ENCODE assay signal across 1 cellular context in genomic region chr1:244653439-244654283, GRCh38.
TF ChIP-seq lines count a peak whose summit lies in the region.

No MANE protein-coding gene starts in this region.

TF ChIP-seq in HEK293, 187 proteins besides CTCF, POLR2A, EP300 and RAD21 (continued from another document and continues in another):
- TF ChIP-seq ZBTB10 (tag by site-specific recombination; IDR thresholded peaks at IDR 0.05) (no peak; the same call in 1 of the 2 replicates), IKZF3 (tag by site-specific recombination; IDR thresholded peaks at IDR 0.05) (peak; percentile 80), FEZF1 (tag by site-specific recombination; IDR thresholded peaks at IDR 0.05) (no peak), ZNF394 (tag by site-specific recombination; IDR thresholded peaks at IDR 0.05; ENCODE audit: borderline replicate concordance) (peak; percentile 63; the same call in 1 of the 2 replicates), ZNF37A (tag by site-specific recombination; IDR thresholded peaks at IDR 0.05) (0 out of 2 replicates have a peak, but pooled peaks have one; percentile 9), SCRT1 (tag by site-specific recombination; IDR thresholded peaks at IDR 0.05; ENCODE audit: borderline replicate concordance) (peak; percentile 98), INSM2 (tag by site-specific recombination; IDR thresholded peaks at IDR 0.05) (0 out of 2 replicates have a peak, but pooled peaks have one; percentile 6), ZFP69B (tag by site-specific recombination; IDR thresholded peaks at IDR 0.05) (peak; percentile 14; the same call in 1 of the 2 replicates), ZNF423 (tag by site-specific recombination; IDR thresholded peaks at IDR 0.05) (no peak), RBAK (tag by site-specific recombination; IDR thresholded peaks at IDR 0.05) (no peak), ZNF202 (tag by site-specific recombination; IDR thresholded peaks at IDR 0.05; ENCODE audit: borderline replicate concordance) (no peak), ZNF404 (tag by site-specific recombination; IDR thresholded peaks at IDR 0.05) (no peak), ZNF624 (tag by site-specific recombination; IDR thresholded peaks at IDR 0.05) (no peak), ZNF660 (tag by site-specific recombination; IDR thresholded peaks at IDR 0.05) (peak; percentile 31; the same call in 1 of the 2 replicates), BCL11A (tag by site-specific recombination; IDR thresholded peaks at IDR 0.05; ENCODE audit: low read depth) (no peak), ZNF280D (tag by site-specific recombination; IDR thresholded peaks at IDR 0.05) (no peak), ZNF677 (tag by site-specific recombination; IDR thresholded peaks at IDR 0.05) (peak; percentile 24; the same call in 1 of the 2 replicates), ZNF76 (tag by site-specific recombination; IDR thresholded peaks at IDR 0.05; ENCODE audit: borderline replicate concordance, low read depth) (0 out of 2 replicates have a peak, but pooled peaks have one; percentile 44), ZSCAN23 (tag by site-specific recombination; IDR thresholded peaks at IDR 0.05) (no peak; the same call in 1 of the 2 replicates), ZBTB11 (tag by site-specific recombination; conservative IDR thresholded peaks at IDR 0.05; ENCODE audit: low read depth) (0 out of 2 replicates have a peak, but pooled peaks have one; percentile 35), ZEB2 (tag by site-specific recombination; IDR thresholded peaks at IDR 0.05) (peak; percentile 45; the same call in 1 of the 2 replicates), ZBTB26 (tag by site-specific recombination; optimal IDR thresholded peaks at IDR 0.05) (peak; percentile 29), ZNF626 (tag by site-specific recombination; IDR thresholded peaks at IDR 0.05) (no peak), ZNF366 (tag by site-specific recombination; conservative IDR thresholded peaks at IDR 0.05) (0 out of 2 replicates have a peak, but pooled peaks have one; percentile 18)
- TF ChIP-seq, protein P1, sequence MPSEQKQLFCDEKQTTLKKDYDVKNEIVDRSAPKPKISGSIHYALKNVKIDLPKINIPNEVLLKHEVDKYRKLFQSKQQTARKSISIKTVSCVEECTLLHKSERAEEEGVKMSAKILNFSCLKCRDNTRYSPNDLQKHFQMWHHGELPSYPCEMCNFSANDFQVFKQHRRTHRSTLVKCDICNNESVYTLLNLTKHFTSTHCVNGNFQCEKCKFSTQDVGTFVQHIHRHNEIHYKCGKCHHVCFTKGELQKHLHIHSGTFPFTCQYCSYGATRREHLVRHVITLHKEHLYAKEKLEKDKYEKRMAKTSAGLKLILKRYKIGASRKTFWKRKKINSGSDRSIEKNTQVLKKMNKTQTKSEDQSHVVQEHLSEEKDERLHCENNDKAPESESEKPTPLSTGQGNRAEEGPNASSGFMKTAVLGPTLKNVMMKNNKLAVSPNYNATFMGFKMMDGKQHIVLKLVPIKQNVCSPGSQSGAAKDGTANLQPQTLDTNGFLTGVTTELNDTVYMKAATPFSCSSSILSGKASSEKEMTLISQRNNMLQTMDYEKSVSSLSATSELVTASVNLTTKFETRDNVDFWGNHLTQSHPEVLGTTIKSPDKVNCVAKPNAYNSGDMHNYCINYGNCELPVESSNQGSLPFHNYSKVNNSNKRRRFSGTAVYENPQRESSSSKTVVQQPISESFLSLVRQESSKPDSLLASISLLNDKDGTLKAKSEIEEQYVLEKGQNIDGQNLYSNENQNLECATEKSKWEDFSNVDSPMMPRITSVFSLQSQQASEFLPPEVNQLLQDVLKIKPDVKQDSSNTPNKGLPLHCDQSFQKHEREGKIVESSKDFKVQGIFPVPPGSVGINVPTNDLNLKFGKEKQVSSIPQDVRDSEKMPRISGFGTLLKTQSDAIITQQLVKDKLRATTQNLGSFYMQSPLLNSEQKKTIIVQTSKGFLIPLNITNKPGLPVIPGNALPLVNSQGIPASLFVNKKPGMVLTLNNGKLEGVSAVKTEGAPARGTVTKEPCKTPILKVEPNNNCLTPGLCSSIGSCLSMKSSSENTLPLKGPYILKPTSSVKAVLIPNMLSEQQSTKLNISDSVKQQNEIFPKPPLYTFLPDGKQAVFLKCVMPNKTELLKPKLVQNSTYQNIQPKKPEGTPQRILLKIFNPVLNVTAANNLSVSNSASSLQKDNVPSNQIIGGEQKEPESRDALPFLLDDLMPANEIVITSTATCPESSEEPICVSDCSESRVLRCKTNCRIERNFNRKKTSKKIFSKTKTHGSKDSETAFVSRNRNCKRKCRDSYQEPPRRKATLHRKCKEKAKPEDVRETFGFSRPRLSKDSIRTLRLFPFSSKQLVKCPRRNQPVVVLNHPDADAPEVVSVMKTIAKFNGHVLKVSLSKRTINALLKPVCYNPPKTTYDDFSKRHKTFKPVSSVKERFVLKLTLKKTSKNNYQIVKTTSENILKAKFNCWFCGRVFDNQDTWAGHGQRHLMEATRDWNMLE (tag by site-specific recombination; conservative IDR thresholded peaks at IDR 0.05; ENCODE audit: low read depth), result 0 out of 2 replicates have a peak, but pooled peaks have one; percentile 14
- TF ChIP-seq, protein P2, sequence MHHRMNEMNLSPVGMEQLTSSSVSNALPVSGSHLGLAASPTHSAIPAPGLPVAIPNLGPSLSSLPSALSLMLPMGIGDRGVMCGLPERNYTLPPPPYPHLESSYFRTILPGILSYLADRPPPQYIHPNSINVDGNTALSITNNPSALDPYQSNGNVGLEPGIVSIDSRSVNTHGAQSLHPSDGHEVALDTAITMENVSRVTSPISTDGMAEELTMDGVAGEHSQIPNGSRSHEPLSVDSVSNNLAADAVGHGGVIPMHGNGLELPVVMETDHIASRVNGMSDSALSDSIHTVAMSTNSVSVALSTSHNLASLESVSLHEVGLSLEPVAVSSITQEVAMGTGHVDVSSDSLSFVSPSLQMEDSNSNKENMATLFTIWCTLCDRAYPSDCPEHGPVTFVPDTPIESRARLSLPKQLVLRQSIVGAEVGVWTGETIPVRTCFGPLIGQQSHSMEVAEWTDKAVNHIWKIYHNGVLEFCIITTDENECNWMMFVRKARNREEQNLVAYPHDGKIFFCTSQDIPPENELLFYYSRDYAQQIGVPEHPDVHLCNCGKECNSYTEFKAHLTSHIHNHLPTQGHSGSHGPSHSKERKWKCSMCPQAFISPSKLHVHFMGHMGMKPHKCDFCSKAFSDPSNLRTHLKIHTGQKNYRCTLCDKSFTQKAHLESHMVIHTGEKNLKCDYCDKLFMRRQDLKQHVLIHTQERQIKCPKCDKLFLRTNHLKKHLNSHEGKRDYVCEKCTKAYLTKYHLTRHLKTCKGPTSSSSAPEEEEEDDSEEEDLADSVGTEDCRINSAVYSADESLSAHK (tag by site-specific recombination; IDR thresholded peaks at IDR 0.05), result no peak
- TF ChIP-seq, protein P3, sequence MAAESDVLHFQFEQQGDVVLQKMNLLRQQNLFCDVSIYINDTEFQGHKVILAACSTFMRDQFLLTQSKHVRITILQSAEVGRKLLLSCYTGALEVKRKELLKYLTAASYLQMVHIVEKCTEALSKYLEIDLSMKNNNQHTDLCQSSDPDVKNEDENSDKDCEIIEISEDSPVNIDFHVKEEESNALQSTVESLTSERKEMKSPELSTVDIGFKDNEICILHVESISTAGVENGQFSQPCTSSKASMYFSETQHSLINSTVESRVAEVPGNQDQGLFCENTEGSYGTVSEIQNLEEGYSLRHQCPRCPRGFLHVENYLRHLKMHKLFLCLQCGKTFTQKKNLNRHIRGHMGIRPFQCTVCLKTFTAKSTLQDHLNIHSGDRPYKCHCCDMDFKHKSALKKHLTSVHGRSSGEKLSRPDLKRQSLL (tag by site-specific recombination; IDR thresholded peaks at IDR 0.05), result no peak
- TF ChIP-seq, protein P4, sequence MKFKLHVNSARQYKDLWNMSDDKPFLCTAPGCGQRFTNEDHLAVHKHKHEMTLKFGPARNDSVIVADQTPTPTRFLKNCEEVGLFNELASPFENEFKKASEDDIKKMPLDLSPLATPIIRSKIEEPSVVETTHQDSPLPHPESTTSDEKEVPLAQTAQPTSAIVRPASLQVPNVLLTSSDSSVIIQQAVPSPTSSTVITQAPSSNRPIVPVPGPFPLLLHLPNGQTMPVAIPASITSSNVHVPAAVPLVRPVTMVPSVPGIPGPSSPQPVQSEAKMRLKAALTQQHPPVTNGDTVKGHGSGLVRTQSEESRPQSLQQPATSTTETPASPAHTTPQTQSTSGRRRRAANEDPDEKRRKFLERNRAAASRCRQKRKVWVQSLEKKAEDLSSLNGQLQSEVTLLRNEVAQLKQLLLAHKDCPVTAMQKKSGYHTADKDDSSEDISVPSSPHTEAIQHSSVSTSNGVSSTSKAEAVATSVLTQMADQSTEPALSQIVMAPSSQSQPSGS (tag by site-specific recombination; IDR thresholded peaks at IDR 0.05; ENCODE audit: low read depth), result peak; percentile 91
